Comparison of ENCODE assay signal across 8 cellular contexts in genomic region chr3:100531093-100531492, GRCh38.
"Had no signal": no experiment of that assay in that cellular context is flagged by ENCODE, and none has a peak within 500 bp of the region (broad histone marks: within the 10 kb centered on the region; RNA-seq: fewer than 3 reads in every experiment).

No MANE protein-coding gene starts in this region.

- H3K9ac ChIP-seq: GM23248 had no signal

- H3K36me3 ChIP-seq: HAP-1 had no signal

- H3K4me1 ChIP-seq: HAP-1 had no signal

- DNase-seq: GM23248, GOT3, H7, HFFc6, KG1 had no signal

- ATAC-seq: HCT116 had no signal

- H2AFZ ChIP-seq: GM23248 had no signal

- H3K9me3 ChIP-seq: HAP-1 had no signal

- H3K4me3 ChIP-seq: GM23248, HAP-1 had no signal

- H3K27ac ChIP-seq: GM23248, HL-60 had no signal
